In the genomic region with DNA sequence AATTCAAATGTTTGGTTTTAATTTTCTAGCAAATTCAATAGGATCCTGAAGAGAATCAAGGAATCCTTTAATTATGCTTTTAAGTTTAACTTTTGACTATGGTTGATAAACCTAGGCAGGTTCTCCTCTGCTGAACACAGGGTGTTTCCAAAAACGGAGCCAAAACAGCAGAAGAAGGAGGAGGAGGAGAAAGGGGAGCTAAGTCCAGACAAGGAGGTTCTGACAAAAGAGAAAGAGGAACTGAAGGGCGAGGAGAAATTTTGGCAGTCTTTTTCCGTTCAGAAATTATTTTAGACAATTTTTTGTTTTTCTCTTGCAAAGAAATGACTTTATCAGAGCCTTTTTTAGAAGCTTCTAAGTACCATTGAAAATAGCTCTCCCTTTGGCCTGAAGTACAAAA, we compare ENCODE assay signal across 21 cellular contexts. TPM values are rescaled to one million over a fixed set of nuclear protein-coding genes. Genes with fewer than 3 reads are reported as not detected.
A peak's percentile ranks its signal among the peaks of the same experiment; 100 is the strongest.
DNase-seq lines count a peak whose midpoint lies in the region; ATAC-seq and TF ChIP-seq lines count a peak whose summit lies in the region.
"Had no signal": no experiment of that assay in that cellular context is flagged by ENCODE, and none has a peak within 500 bp of the region (broad histone marks: within the 10 kb centered on the region; RNA-seq: fewer than 3 reads in every experiment).

No MANE protein-coding gene starts in this region.

- H3K4me3 ChIP-seq in coronary artery (peak overlapping the region; percentile 10), SK-N-SH (ENCODE audit: low read depth in 2 of 2, low read length in 1 of 2) (no peak overlapping the region)

- TF ChIP-seq EP300 in SK-N-SH (IDR thresholded peaks at IDR 0.05; ENCODE audit: borderline replicate concordance in 1 of 2, low read depth in 1 of 2, low read length in 1 of 2) = no peak

- no peaks in the 10 kb centered on the region for H3F3A ChIP-seq in SK-N-SH (replicated peaks; ENCODE audit: insufficient read depth)

- H3K9me3 Mint-ChIP-seq in stimulated activated naive B cell treated with anti-CD40 and anti-IgM and Interleukin-4, amounts not matched to agents 10 μg/mL and 1 μg/mL and 100 μg/mL, for 72 hours = no peaks in the 10 kb centered on the region
- H3K9me3 Mint-ChIP-seq: activated naive CD4-positive, alpha-beta T cell treated with anti-CD3 and anti-CD28 coated beads, Interleukin-2, amount 50 U/mL, for 72 hours; activated T-cell treated with anti-CD3 and anti-CD28 coated beads, Interleukin-2, amount 50 U/mL, for 24 hours had no signal

- TF ChIP-seq CTCF in GM13977 (IDR thresholded peaks at IDR 0.05; ENCODE audit: extremely low read depth, insufficient read depth, missing control alignments) (no peak), coronary artery (IDR thresholded peaks at IDR 0.05) (no peak), SK-N-SH (IDR thresholded peaks at IDR 0.05) (no peak)

- CTCF ChIA-PET in SK-N-SH (lab: Yijun Ruan, JAX) = interaction anchor here (0.7 to 1.5 kb wide), 3 partner anchors 17 to 110 kb away, joined by 3 to 4 read pairs (median 3); no protein-coding TSS in a partner anchor

- H3K4me1 ChIP-seq in SK-N-SH (ENCODE audit: control insufficient read depth in 1 of 2, insufficient read depth in 2 of 2, low read depth in 1 of 2, low read length in 1 of 2) = no peaks in the 10 kb centered on the region

- H3K4me1 Mint-ChIP-seq in stimulated activated naive B cell treated with anti-CD40 and anti-IgM and Interleukin-4, amounts not matched to agents 10 μg/mL and 1 μg/mL and 100 μg/mL, for 72 hours = peaks cover 20 to 35% of the 10 kb centered on the region in 2 donors
- H3K4me1 Mint-ChIP-seq: mesothelial cell of epicardium had no signal

- H3K36me3 Mint-ChIP-seq in stimulated activated naive B cell treated with anti-CD40 and anti-IgM and Interleukin-4, amounts not matched to agents 10 μg/mL and 1 μg/mL and 100 μg/mL, for 72 hours = no peaks in the 10 kb centered on the region
- H3K36me3 Mint-ChIP-seq: activated naive CD4-positive, alpha-beta T cell treated with anti-CD3 and anti-CD28 coated beads, Interleukin-2, amount 50 U/mL, for 72 hours; mesothelial cell of epicardium had no signal

- no peak overlapping the region for H3K4me2 ChIP-seq in SK-N-SH

- H3K36me3 ChIP-seq in SK-N-SH (replicated peaks in 1 of 2; ENCODE audit: control insufficient read depth in 1 of 2, insufficient read depth in 2 of 2, low read length in 1 of 2) = no peaks in the 10 kb centered on the region
- H3K36me3 ChIP-seq: brain microvascular endothelial cell, neutrophil had no signal

- peak; percentile 41 to 55 for ATAC-seq in stimulated activated naive B cell treated with anti-CD40 and anti-IgM and Interleukin-4, amounts not matched to agents 10 μg/mL and 1 μg/mL and 100 μg/mL, for 72 hours (replicated peaks)
- ATAC-seq: activated naive CD4-positive, alpha-beta T cell treated with anti-CD3 and anti-CD28 coated beads, Interleukin-2, amount 50 U/mL, for 72 hours; esophagus mucosa; HepG2 had no signal

- no peaks in the 10 kb centered on the region for H3K27me3 Mint-ChIP-seq in stimulated activated naive B cell treated with anti-CD40 and anti-IgM and Interleukin-4, amounts not matched to agents 10 μg/mL and 1 μg/mL and 100 μg/mL, for 72 hours

- H3K27ac ChIP-seq in coronary artery = no peak overlapping the region
- no peak overlapping the region for H3K27ac ChIP-seq in SK-N-SH (ENCODE audit: low read depth in 2 of 2, low read length in 1 of 2)
- H3K27ac ChIP-seq: brain microvascular endothelial cell, neutrophil had no signal

- DNase-seq in GM13977 (ENCODE audit: low spot score) = peak; percentile 13
- peak; percentile 28 to 57 for DNase-seq in NOMO-1 (lab: John Stamatoyannopoulos, UW; ENCODE audit: unreplicated experiment in 2 of 2)
- DNase-seq in coronary artery (ENCODE audit: low spot score) = no peak
- DNase-seq in stimulated activated naive B cell treated with anti-CD40 and anti-IgM and Interleukin-4, amounts not matched to agents 10 μg/mL and 1 μg/mL and 100 μg/mL, for 72 hours = no peak
- no peak for DNase-seq in iPS-NIHi11 (ENCODE audit: low spot score)
- no peak for DNase-seq in SK-N-SH
- DNase-seq in activated CD4-positive, alpha-beta T cell treated with anti-CD3 and anti-CD28 coated beads for 4 hours = no peak
- DNase-seq: activated T-cell treated with anti-CD3 and anti-CD28 coated beads, Interleukin-2, amount 50 U/mL, for 24 hours; brain microvascular endothelial cell; C1 segment of cervical spinal cord; DMS53; head of caudate nucleus; NCI-H1092; SHP77 treated with DMSO at 0.1 percent for 48 hours; stimulated activated CD4-positive, alpha-beta T cell treated with anti-CD3 and anti-CD28 coated beads, Interleukin-2, amount 100 ng/mL, for 24 hours; T1000 had no signal

- H4K20me1 ChIP-seq in SK-N-SH (ENCODE audit: insufficient read depth) = no peaks in the 10 kb centered on the region

- H3K9ac ChIP-seq in SK-N-SH = no peak overlapping the region

- peak overlapping the region; percentile 51 to 63 for H3K4me3 Mint-ChIP-seq in stimulated activated naive B cell treated with anti-CD40 and anti-IgM and Interleukin-4, amounts not matched to agents 10 μg/mL and 1 μg/mL and 100 μg/mL, for 72 hours
- H3K4me3 Mint-ChIP-seq: activated T-cell treated with anti-CD3 and anti-CD28 coated beads, Interleukin-2, amount 50 U/mL, for 24 hours; mesothelial cell of epicardium had no signal

- no peaks in the 10 kb centered on the region for H3K27me3 ChIP-seq in SK-N-SH (ENCODE audit: insufficient read depth)
- H3K27me3 ChIP-seq: brain microvascular endothelial cell, neutrophil had no signal

- H3K79me2 ChIP-seq in SK-N-SH (ENCODE audit: insufficient read depth) = no peaks in the 10 kb centered on the region

- POLR2A ChIA-PET in SK-N-SH (lab: Yijun Ruan, JAX) = no interaction called here

- no peak overlapping the region for H2AFZ ChIP-seq in SK-N-SH (ENCODE audit: low read depth)

- no peak for TF ChIP-seq RAD21 in SK-N-SH (IDR thresholded peaks at IDR 0.05; ENCODE audit: low read length)

- in situ Hi-C loops in GM13977 (cut with MboI; ENCODE audit: low pct_unique_long_range_greater_than_20kb, low sequenced_read_pairs, unreplicated experiment) = no loop called here

- H3K27ac Mint-ChIP-seq in stimulated activated naive B cell treated with anti-CD40 and anti-IgM and Interleukin-4, amounts not matched to agents 10 μg/mL and 1 μg/mL and 100 μg/mL, for 72 hours = peak overlapping the region; percentile 38
- H3K27ac Mint-ChIP-seq: activated naive CD4-positive, alpha-beta T cell treated with anti-CD3 and anti-CD28 coated beads, Interleukin-2, amount 50 U/mL, for 72 hours; activated T-cell treated with anti-CD3 and anti-CD28 coated beads, Interleukin-2, amount 50 U/mL, for 24 hours; mesothelial cell of epicardium had no signal

- H3K9me3 ChIP-seq in SK-N-SH = no peaks in the 10 kb centered on the region; the same call in 1 of the 2 replicates
- H3K9me3 ChIP-seq: neutrophil had no signal

- no peaks in the 10 kb centered on the region for H3K9me2 ChIP-seq in SK-N-SH

- 65% methylated on average over 3 of the region's 3 CpGs for WGBS in SK-N-SH (ENCODE audit: low lambda C conversion rate)

TF ChIP-seq in SK-N-SH, 30 proteins besides CTCF, POLR2A, EP300 and RAD21:
- no peak for TF ChIP-seq NFIC (IDR thresholded peaks at IDR 0.05; ENCODE audit: borderline replicate concordance)
- no peak for TF ChIP-seq RCOR1 (IDR thresholded peaks at IDR 0.05; ENCODE audit: low read length)
- no peak for TF ChIP-seq CHD2 (IDR thresholded peaks at IDR 0.05; ENCODE audit: low read length, partially characterized antibody)

RNA-seq across cellular contexts. Expression of a gene that starts 33.2 kb away (rescaled TPM):
- 16.5 and 21.5 TPM in 2 replicates for polyA plus RNA-seq in SK-N-SH (2012; rRNA removed)
- 23.5 and 26.4 TPM in 2 replicates for polyA plus RNA-seq in SK-N-SH (2012; cell fraction: cytosol; rRNA removed)
- polyA plus RNA-seq in SK-N-SH (2012; cell fraction: nucleus; rRNA removed) = 9.5 and 26.3 TPM in 2 replicates

Comparison
In these comparisons a context has a peak if more than half of its experiments do, and no peak if none do; other contexts are left out.
1. DNase-seq: peak in GM13977 (single experiment) and NOMO-1 (2 of 2); none in coronary artery (single experiment), stimulated activated naive B cell treated with anti-CD40 and anti-IgM and Interleukin-4, amounts not matched to agents 10 μg/mL and 1 μg/mL and 100 μg/mL, for 72 hours (single experiment), iPS-NIHi11 (single experiment), SK-N-SH (single experiment) and activated CD4-positive, alpha-beta T cell treated with anti-CD3 and anti-CD28 coated beads for 4 hours (0 of 2).